ENCODE assay signal across 1 cellular context in the genomic region with DNA sequence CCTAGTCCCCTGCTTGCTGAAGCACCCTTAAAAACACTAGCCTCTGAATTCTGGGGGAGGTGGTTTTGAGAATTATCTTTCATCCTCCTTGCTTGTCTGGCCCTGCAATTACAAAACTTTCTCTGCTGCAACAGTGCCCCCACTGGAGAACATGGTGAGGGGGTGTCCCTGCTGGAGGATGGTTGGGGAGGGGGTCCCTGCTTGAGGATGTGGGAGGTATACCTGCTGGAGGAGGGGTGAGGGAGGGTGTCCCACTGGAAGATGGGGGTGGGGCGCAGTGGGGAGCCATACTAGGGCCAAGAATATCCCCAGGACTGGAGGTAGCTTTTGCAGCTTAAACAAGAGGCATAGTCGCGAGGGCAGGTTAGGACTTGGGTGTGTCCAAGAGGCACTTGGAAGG.
TF ChIP-seq lines count a peak whose summit lies in the region.

No MANE protein-coding gene starts in this region.

TF ChIP-seq in HCT116, 20 proteins besides CTCF, POLR2A, EP300 and RAD21:
- TF ChIP-seq YY1 (IDR thresholded peaks at IDR 0.05; ENCODE audit: extremely low read depth, insufficient replicate concordance, low read depth, low read length), result no peak
- TF ChIP-seq, protein P1, sequence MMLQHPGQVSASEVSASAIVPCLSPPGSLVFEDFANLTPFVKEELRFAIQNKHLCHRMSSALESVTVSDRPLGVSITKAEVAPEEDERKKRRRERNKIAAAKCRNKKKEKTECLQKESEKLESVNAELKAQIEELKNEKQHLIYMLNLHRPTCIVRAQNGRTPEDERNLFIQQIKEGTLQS (IDR thresholded peaks at IDR 0.05), result no peak
- TF ChIP-seq, protein P2, sequence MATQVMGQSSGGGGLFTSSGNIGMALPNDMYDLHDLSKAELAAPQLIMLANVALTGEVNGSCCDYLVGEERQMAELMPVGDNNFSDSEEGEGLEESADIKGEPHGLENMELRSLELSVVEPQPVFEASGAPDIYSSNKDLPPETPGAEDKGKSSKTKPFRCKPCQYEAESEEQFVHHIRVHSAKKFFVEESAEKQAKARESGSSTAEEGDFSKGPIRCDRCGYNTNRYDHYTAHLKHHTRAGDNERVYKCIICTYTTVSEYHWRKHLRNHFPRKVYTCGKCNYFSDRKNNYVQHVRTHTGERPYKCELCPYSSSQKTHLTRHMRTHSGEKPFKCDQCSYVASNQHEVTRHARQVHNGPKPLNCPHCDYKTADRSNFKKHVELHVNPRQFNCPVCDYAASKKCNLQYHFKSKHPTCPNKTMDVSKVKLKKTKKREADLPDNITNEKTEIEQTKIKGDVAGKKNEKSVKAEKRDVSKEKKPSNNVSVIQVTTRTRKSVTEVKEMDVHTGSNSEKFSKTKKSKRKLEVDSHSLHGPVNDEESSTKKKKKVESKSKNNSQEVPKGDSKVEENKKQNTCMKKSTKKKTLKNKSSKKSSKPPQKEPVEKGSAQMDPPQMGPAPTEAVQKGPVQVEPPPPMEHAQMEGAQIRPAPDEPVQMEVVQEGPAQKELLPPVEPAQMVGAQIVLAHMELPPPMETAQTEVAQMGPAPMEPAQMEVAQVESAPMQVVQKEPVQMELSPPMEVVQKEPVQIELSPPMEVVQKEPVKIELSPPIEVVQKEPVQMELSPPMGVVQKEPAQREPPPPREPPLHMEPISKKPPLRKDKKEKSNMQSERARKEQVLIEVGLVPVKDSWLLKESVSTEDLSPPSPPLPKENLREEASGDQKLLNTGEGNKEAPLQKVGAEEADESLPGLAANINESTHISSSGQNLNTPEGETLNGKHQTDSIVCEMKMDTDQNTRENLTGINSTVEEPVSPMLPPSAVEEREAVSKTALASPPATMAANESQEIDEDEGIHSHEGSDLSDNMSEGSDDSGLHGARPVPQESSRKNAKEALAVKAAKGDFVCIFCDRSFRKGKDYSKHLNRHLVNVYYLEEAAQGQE (IDR thresholded peaks at IDR 0.05; ENCODE audit: low read depth), result no peak
- no peak for TF ChIP-seq CBX3 (IDR thresholded peaks at IDR 0.05; ENCODE audit: low read depth)
- no peak for TF ChIP-seq JUND (IDR thresholded peaks at IDR 0.05)
- no peak for TF ChIP-seq TCF7L2 (IDR thresholded peaks at IDR 0.05; ENCODE audit: borderline replicate concordance, extremely low read depth, insufficient read depth, insufficient read length)
- no peak for TF ChIP-seq CEBPB (IDR thresholded peaks at IDR 0.05; ENCODE audit: low read depth)
- TF ChIP-seq, protein P3, sequence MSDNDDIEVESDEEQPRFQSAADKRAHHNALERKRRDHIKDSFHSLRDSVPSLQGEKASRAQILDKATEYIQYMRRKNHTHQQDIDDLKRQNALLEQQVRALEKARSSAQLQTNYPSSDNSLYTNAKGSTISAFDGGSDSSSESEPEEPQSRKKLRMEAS (IDR thresholded peaks at IDR 0.05), result no peak
- TF ChIP-seq POLR2AphosphoS5 (IDR thresholded peaks at IDR 0.05; ENCODE audit: low read depth, low read length), result no peak
- TF ChIP-seq SP1 (IDR thresholded peaks at IDR 0.05; ENCODE audit: low read depth), result no peak
